ENCODE assay signal across 1 cellular context in the genomic region with DNA sequence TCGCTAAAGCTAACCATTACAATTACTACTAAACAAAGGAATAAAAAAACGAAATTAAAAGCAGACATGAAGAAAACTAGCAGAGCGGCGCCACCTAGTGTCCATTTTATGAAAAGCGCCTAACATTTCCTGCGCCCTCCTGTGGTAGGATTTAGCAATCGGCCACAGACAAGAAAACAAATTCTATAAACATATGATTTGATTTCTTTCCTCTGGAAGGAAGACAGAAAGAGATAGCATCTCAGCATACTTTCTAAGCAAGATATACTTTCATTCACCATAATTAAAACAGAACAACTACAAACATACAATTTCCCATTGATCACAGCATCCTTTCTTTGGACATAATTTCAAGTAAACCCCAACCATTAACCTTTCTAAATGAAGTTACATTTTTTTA.
TF ChIP-seq lines count a peak whose summit lies in the region.

No MANE protein-coding gene starts in this region.

TF ChIP-seq in HepG2, 621 proteins besides CTCF, POLR2A, EP300 and RAD21 (continued from another document and continues in another):
- TF ChIP-seq, protein P1, sequence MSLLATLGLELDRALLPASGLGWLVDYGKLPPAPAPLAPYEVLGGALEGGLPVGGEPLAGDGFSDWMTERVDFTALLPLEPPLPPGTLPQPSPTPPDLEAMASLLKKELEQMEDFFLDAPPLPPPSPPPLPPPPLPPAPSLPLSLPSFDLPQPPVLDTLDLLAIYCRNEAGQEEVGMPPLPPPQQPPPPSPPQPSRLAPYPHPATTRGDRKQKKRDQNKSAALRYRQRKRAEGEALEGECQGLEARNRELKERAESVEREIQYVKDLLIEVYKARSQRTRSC (CRISPR knock-in tag; IDR thresholded peaks at IDR 0.05; ENCODE audit: low read depth) = no peak
- TF ChIP-seq KMT2B (CRISPR knock-in tag; IDR thresholded peaks at IDR 0.05) = no peak
- TF ChIP-seq THAP11 (CRISPR knock-in tag; IDR thresholded peaks at IDR 0.05) = peak; percentile 27; the same call in 1 of the 2 replicates
- TF ChIP-seq AHR (CRISPR knock-in tag; IDR thresholded peaks at IDR 0.05) = no peak
- no peak for TF ChIP-seq ARNT2 (CRISPR knock-in tag; IDR thresholded peaks at IDR 0.05; ENCODE audit: low read depth)
- no peak for TF ChIP-seq MYPOP (CRISPR knock-in tag; IDR thresholded peaks at IDR 0.05)
- no peak for TF ChIP-seq RBFOX2 (IDR thresholded peaks at IDR 0.05; ENCODE audit: low read depth, low read length)
- no peak for TF ChIP-seq NFE2L1 (CRISPR knock-in tag; IDR thresholded peaks at IDR 0.05; ENCODE audit: borderline replicate concordance)
- TF ChIP-seq, protein P2, sequence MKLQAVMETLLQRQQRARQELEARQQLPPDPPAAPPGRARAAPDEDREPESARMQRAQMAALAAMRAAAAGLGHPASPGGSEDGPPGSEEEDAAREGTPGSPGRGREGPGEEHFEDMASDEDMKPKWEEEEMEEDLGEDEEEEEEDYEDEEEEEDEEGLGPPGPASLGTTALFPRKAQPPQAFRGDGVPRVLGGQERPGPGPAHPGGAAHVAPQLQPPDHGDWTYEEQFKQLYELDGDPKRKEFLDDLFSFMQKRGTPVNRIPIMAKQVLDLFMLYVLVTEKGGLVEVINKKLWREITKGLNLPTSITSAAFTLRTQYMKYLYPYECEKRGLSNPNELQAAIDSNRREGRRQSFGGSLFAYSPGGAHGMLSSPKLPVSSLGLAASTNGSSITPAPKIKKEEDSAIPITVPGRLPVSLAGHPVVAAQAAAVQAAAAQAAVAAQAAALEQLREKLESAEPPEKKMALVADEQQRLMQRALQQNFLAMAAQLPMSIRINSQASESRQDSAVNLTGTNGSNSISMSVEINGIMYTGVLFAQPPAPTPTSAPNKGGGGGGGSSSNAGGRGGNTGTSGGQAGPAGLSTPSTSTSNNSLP (IDR thresholded peaks at IDR 0.05; ENCODE audit: low read depth, low read length) = peak; percentile 75
- no peak for TF ChIP-seq ZBTB44 (CRISPR knock-in tag; IDR thresholded peaks at IDR 0.05)
- 0 out of 2 replicates have a peak, but pooled peaks have one; percentile 18 for TF ChIP-seq SOX5 (CRISPR knock-in tag; IDR thresholded peaks at IDR 0.05; ENCODE audit: borderline replicate concordance)
- no peak for TF ChIP-seq CBFB (CRISPR knock-in tag; IDR thresholded peaks at IDR 0.05)
- TF ChIP-seq, protein P3, sequence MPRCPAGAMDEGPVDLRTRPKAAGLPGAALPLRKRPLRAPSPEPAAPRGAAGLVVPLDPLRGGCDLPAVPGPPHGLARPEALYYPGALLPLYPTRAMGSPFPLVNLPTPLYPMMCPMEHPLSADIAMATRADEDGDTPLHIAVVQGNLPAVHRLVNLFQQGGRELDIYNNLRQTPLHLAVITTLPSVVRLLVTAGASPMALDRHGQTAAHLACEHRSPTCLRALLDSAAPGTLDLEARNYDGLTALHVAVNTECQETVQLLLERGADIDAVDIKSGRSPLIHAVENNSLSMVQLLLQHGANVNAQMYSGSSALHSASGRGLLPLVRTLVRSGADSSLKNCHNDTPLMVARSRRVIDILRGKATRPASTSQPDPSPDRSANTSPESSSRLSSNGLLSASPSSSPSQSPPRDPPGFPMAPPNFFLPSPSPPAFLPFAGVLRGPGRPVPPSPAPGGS (CRISPR knock-in tag; IDR thresholded peaks at IDR 0.05) = no peak
- no peak for TF ChIP-seq HNF1A (IDR thresholded peaks at IDR 0.05; ENCODE audit: low read depth)
- TF ChIP-seq HNF1A (CRISPR knock-in tag; IDR thresholded peaks at IDR 0.05; ENCODE audit: borderline replicate concordance) = no peak
- TF ChIP-seq ZBTB49 (CRISPR knock-in tag; IDR thresholded peaks at IDR 0.05; ENCODE audit: borderline replicate concordance) = no peak
- TF ChIP-seq ZNF879 (CRISPR knock-in tag; IDR thresholded peaks at IDR 0.05) = no peak
- no peak for TF ChIP-seq NRL (CRISPR knock-in tag; IDR thresholded peaks at IDR 0.05; ENCODE audit: borderline replicate concordance)
- TF ChIP-seq ZNF260 (CRISPR knock-in tag; IDR thresholded peaks at IDR 0.05; ENCODE audit: borderline replicate concordance, low read depth) = no peak
- TF ChIP-seq ZNF101 (CRISPR knock-in tag; IDR thresholded peaks at IDR 0.05; ENCODE audit: borderline replicate concordance, low read depth) = no peak
- TF ChIP-seq, protein P4, sequence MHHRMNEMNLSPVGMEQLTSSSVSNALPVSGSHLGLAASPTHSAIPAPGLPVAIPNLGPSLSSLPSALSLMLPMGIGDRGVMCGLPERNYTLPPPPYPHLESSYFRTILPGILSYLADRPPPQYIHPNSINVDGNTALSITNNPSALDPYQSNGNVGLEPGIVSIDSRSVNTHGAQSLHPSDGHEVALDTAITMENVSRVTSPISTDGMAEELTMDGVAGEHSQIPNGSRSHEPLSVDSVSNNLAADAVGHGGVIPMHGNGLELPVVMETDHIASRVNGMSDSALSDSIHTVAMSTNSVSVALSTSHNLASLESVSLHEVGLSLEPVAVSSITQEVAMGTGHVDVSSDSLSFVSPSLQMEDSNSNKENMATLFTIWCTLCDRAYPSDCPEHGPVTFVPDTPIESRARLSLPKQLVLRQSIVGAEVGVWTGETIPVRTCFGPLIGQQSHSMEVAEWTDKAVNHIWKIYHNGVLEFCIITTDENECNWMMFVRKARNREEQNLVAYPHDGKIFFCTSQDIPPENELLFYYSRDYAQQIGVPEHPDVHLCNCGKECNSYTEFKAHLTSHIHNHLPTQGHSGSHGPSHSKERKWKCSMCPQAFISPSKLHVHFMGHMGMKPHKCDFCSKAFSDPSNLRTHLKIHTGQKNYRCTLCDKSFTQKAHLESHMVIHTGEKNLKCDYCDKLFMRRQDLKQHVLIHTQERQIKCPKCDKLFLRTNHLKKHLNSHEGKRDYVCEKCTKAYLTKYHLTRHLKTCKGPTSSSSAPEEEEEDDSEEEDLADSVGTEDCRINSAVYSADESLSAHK (CRISPR knock-in tag; IDR thresholded peaks at IDR 0.05; ENCODE audit: borderline replicate concordance) = no peak
- TF ChIP-seq ZNF142 (CRISPR knock-in tag; IDR thresholded peaks at IDR 0.05) = no peak
- peak; percentile 75 for TF ChIP-seq STAG1 (CRISPR knock-in tag; IDR thresholded peaks at IDR 0.05)
- no peak for TF ChIP-seq NPAS2 (CRISPR knock-in tag; IDR thresholded peaks at IDR 0.05; ENCODE audit: borderline replicate concordance)
- TF ChIP-seq FOSL2 (CRISPR knock-in tag; IDR thresholded peaks at IDR 0.05) = no peak
- peak in 1 of 2 experiments; percentile 61; a peak in 1 of 4 replicates for TF ChIP-seq HMGXB4 (CRISPR knock-in tag; IDR thresholded peaks at IDR 0.05; ENCODE audit: borderline replicate concordance in 1 of 2, low read depth in 1 of 2)
- no peak for TF ChIP-seq ZNF556 (CRISPR knock-in tag; IDR thresholded peaks at IDR 0.05; ENCODE audit: borderline replicate concordance)
- no peak for TF ChIP-seq ZFP1 (CRISPR knock-in tag; IDR thresholded peaks at IDR 0.05)
